Comparison of ENCODE assay signal across 8 cellular contexts in genomic region chr7:92834661-92835139, GRCh38. TPM values are rescaled to one million over a fixed set of nuclear protein-coding genes. Genes with fewer than 3 reads are reported as not detected.
DNase-seq lines count a peak whose midpoint lies in the region; ATAC-seq, FAIRE-seq and TF ChIP-seq lines count a peak whose summit lies in the region.

No MANE protein-coding gene starts in this region.

- TF ChIP-seq EP300 in A549 (IDR thresholded peaks at IDR 0.05) (no peak), esophagus muscularis mucosa (IDR thresholded peaks at IDR 0.05) (no peak)

- TF ChIP-seq POLR2A in A549 (IDR thresholded peaks at IDR 0.05; ENCODE audit: low read length), result no peak
- peak; percentile 9 for TF ChIP-seq POLR2A in GM18951 (IDR thresholded peaks at IDR 0.05; ENCODE audit: extremely low read depth, insufficient read depth, insufficient read length)
- no peak for TF ChIP-seq POLR2A in esophagus muscularis mucosa (IDR thresholded peaks at IDR 0.05; ENCODE audit: low read depth)

- peak in 1 of 2 experiments; percentile 36 for DNase-seq in A549 (ENCODE audit: low read depth in 1 of 2, low spot score in 1 of 2)
- peak; percentile 20 for DNase-seq in WERI-Rb-1
- no peak for DNase-seq in esophagus muscularis mucosa (ENCODE audit: extremely low spot score)
- DNase-seq in KBM-7, result no peak
- DNase-seq in dedifferentiated amniotic fluid mesenchymal stem cell (ENCODE audit: extremely low spot score), result no peak

- intact Hi-C loops in esophagus muscularis mucosa (cut with DNase I), result loop anchor here (5.0 kb wide), 1 partner anchor 37 kb away; no protein-coding TSS in a partner anchor

- POLR2A ChIA-PET in A549 (lab: Yijun Ruan, JAX), result interaction anchor here (2.8 kb wide), 1 partner anchor 140 kb away, joined by 24 read pairs; no protein-coding TSS in a partner anchor

- H3K36me3 Mint-ChIP-seq in nephron (ENCODE audit: low read depth), result peaks cover 18% of the 10 kb centered on the region

- H3K9me3 Mint-ChIP-seq in nephron, result no peaks in the 10 kb centered on the region

- TF ChIP-seq RAD21 in A549 (conservative IDR thresholded peaks at IDR 0.05 in 1 of 2, IDR thresholded peaks at IDR 0.05 in 1 of 2), result no peak

- H3K27ac ChIP-seq in A549 (peak overlapping the region; percentile 92 to 96), WERI-Rb-1 (no peak overlapping the region), esophagus muscularis mucosa (replicated peaks in 1 of 4) (peak overlapping the region; percentile 88 to 96 (median 89))

- H3K27me3 Mint-ChIP-seq in nephron (ENCODE audit: low read depth), result peaks cover 16% of the 10 kb centered on the region

- H3K27ac Mint-ChIP-seq in nephron, result peak overlapping the region; percentile 98 to 100 (median 100)

- H3K27me3 ChIP-seq in WERI-Rb-1 (ENCODE audit: insufficient read depth, low read depth, severe bottlenecking) (peaks cover 20% of the 10 kb centered on the region), esophagus muscularis mucosa (no peaks in the 10 kb centered on the region)

- H3K4me3 Mint-ChIP-seq in nephron, result peak overlapping the region; percentile 90 to 99 (median 97)

- ATAC-seq in A549 (peak; percentile 1 to 3; a peak in 3 of 6 replicates), GM18867 (IDR thresholded peaks at IDR 0.05; ENCODE audit: unreplicated experiment) (no peak)

- peaks cover 42% of the 10 kb centered on the region for H3K4me1 Mint-ChIP-seq in nephron

- WGBS in A549 (ENCODE audit: missing lambda C conversion rate), result 0% methylated on average over 8 of the region's 35 CpGs
- WGBS in esophagus muscularis mucosa, result no CpG with 5 or more reads among the region's 35 CpGs

- H3K4me1 ChIP-seq in A549 (peaks cover 18% of the 10 kb centered on the region), esophagus muscularis mucosa (peaks cover 31 to 41% (median 37%) of the 10 kb centered on the region in 4 donors)

- H3K36me3 ChIP-seq in WERI-Rb-1, result no peaks in the 10 kb centered on the region; the same call in 1 of the 2 replicates
- H3K36me3 ChIP-seq in esophagus muscularis mucosa, result no peaks in the 10 kb centered on the region

- H3K9me3 ChIP-seq in A549 (no peaks in the 10 kb centered on the region), WERI-Rb-1 (ENCODE audit: severe bottlenecking) (no peaks in the 10 kb centered on the region), esophagus muscularis mucosa (no peaks in the 10 kb centered on the region)

- peak overlapping the region; percentile 80 for H3K4me3 ChIP-seq in A549
- peak overlapping the region; percentile 96 for H3K4me3 ChIP-seq in WERI-Rb-1 (ENCODE audit: low read depth, low read length)
- H3K4me3 ChIP-seq in esophagus muscularis mucosa, result peak overlapping the region; percentile 69 to 94 (median 77)

- in situ Hi-C loops in GM18951 (cut with MboI; ENCODE audit: low sequenced_read_pairs, unreplicated experiment) (loop anchor here (10.0 kb wide), 1 partner anchor 140 kb away; no protein-coding TSS in a partner anchor), KBM-7 (cut with MboI; ENCODE audit: low pct_unique_long_range_greater_than_20kb, low sequenced_read_pairs) (no loop called here)

- H3K4me2 ChIP-seq in A549, result peak overlapping the region; percentile 85

- no peak for FAIRE-seq in A549 (lab: Jason Lieb, UNC)

- CTCF ChIA-PET in A549 (lab: Yijun Ruan, JAX), result interaction anchor here (0.6 to 5.7 kb wide), 5 partner anchors 9 to 225 kb away, joined by 3 to 74 read pairs (median 17); no protein-coding TSS in a partner anchor

- TF ChIP-seq CTCF in A549 (IDR thresholded peaks at IDR 0.05), result no peak
- no peak for TF ChIP-seq CTCF in WERI-Rb-1 (IDR thresholded peaks at IDR 0.05; ENCODE audit: low read depth, low read length)
- TF ChIP-seq CTCF in esophagus muscularis mucosa (IDR thresholded peaks at IDR 0.05), result no peak
- TF ChIP-seq CTCF in nephron (IDR thresholded peaks at IDR 0.05; ENCODE audit: unreplicated experiment in 3 of 3), result no peak

TF ChIP-seq in A549, 52 proteins besides CTCF, POLR2A, EP300 and RAD21:
- 0 out of 2 replicates have a peak, but pooled peaks have one; percentile 28 for TF ChIP-seq PBX3 (IDR thresholded peaks at IDR 0.05)
- TF ChIP-seq KDM1A (IDR thresholded peaks at IDR 0.05; ENCODE audit: low read depth), result no peak

RNA-seq across cellular contexts. Expression of gene CDK6, which starts 1.7 kb away (rescaled TPM):
- polyA plus RNA-seq in A549 (2011; rRNA removed) (22.4 and 25.9 TPM in 2 replicates), A549 (2017; fragmentation: RNase III; extraction: RNeasy Plus Mini Kit Qiagen cat#74134 plus additional on column Dnase treatment) (12.9 to 16.1 TPM (median 13.6 TPM) in 3 replicates)
- 6.9 and 7.9 TPM in 2 replicates for polyA plus RNA-seq in A549 (2012; cell fraction: cytosol; rRNA removed)
- 13.6 and 14.3 TPM in 2 replicates for polyA plus RNA-seq in A549 (2012; cell fraction: nucleus; rRNA removed)
- polyA minus RNA-seq in A549 (2011; rRNA and poly(A)+ RNA removed), result 51.8 and 65.6 TPM in 2 replicates
- total RNA-seq in esophagus muscularis mucosa, result 10 to 100 TPM; 22.2 to 45.4 (median 36.4) TPM
